In genomic region chr10:29248987-29249386, GRCh38 we compare ENCODE assay signal across 1 cellular context.
TF ChIP-seq lines count a peak whose summit lies in the region.

No MANE protein-coding gene starts in this region.

TF ChIP-seq in IMR-90, 13 proteins besides CTCF, POLR2A, EP300 and RAD21 (continued from another document):
- TF ChIP-seq BHLHE40 (IDR thresholded peaks at IDR 0.05; ENCODE audit: low read depth, low read length) (no peak), MAZ (IDR thresholded peaks at IDR 0.05; ENCODE audit: borderline replicate concordance, low read depth, low read length) (no peak), ELK1 (IDR thresholded peaks at IDR 0.05; ENCODE audit: borderline replicate concordance, low read depth, low read length) (no peak), NFE2L2 (IDR thresholded peaks at IDR 0.05; ENCODE audit: low read depth, low read length) (no peak), MXI1 (IDR thresholded peaks at IDR 0.05; ENCODE audit: borderline replicate concordance, low read depth, low read length) (no peak), FOS (IDR thresholded peaks at IDR 0.05; ENCODE audit: low read depth, low read length) (no peak), CEBPB (IDR thresholded peaks at IDR 0.05; ENCODE audit: low read depth, low read length) (no peak), MAFK (IDR thresholded peaks at IDR 0.05; ENCODE audit: low read depth, low read length) (no peak), SMC3 (IDR thresholded peaks at IDR 0.05; ENCODE audit: low read depth, low read length) (no peak)
